8 cellular contexts compared by ENCODE assay signal in the genomic region with DNA sequence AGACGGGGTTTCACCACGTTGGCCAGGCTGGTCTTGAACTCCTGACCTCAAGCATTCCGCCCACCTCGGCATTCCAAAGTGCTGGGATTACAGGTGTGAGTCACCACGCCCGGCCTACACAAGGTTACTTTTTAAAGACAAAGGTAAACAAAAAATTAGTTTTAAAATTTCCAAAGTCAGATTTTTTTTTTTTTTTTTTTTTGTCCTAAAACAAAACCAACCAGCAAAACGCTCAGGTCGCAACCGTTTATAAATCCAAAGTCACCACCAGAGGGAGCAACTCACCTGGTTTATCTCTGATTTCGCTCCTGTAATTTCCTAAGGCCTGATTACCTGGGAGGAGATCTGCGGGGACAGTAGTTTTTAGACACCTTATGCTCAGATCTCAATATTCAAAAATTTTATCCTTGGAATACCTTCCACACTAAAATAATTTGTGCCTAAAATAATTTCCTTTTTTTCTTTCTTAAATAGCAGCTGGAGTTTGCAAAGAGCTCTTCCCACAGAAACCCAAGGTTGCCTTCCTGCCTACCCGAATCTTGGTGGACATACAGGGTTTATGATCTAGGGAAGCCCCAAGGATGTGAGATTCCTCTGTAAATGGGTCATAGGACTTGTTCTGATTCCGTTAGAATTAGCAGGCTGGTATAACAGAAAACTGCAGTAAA. TPM values are rescaled to one million over a fixed set of nuclear protein-coding genes. Genes with fewer than 3 reads are reported as not detected.
DNase-seq lines count a peak whose midpoint lies in the region; ATAC-seq and TF ChIP-seq lines count a peak whose summit lies in the region.

No MANE protein-coding gene starts in this region.

- peaks cover 5% of the 10 kb centered on the region for H3K9me3 Mint-ChIP-seq in type B pancreatic cell

- no peaks in the 10 kb centered on the region for H3K36me3 Mint-ChIP-seq in type B pancreatic cell

- peaks cover 0 to 7% of the 10 kb centered on the region in 2 donors for H3K27me3 ChIP-seq in breast epithelium
- no peaks in the 10 kb centered on the region for H3K27me3 ChIP-seq in right lobe of liver

- H3K4me1 Mint-ChIP-seq in type B pancreatic cell (ENCODE audit: unreplicated experiment): no peaks in the 10 kb centered on the region

- H3K9me3 ChIP-seq in breast epithelium: no peaks in the 10 kb centered on the region
- no peaks in the 10 kb centered on the region for H3K9me3 ChIP-seq in right lobe of liver

- H3K36me3 ChIP-seq in breast epithelium: no peaks in the 10 kb centered on the region
- H3K36me3 ChIP-seq in right lobe of liver: no peaks in the 10 kb centered on the region

- peaks cover 17% of the 10 kb centered on the region for H3K27me3 Mint-ChIP-seq in type B pancreatic cell

- no peak overlapping the region for H3K4me3 Mint-ChIP-seq in type B pancreatic cell

- CTCF ChIA-PET in RWPE1 (lab: Yijun Ruan, JAX): interaction anchor here (0.6 to 2.0 kb wide), 12 partner anchors 9 to 1729 kb away, joined by 3 to 12 read pairs (median 4); no protein-coding TSS in a partner anchor

- peak; percentile 73 to 85 (median 79) for ATAC-seq in right lobe of liver
- no peak for ATAC-seq in HG02678 (IDR thresholded peaks at IDR 0.05; ENCODE audit: unreplicated experiment)

- H3K27ac ChIP-seq in RWPE1 (no peak overlapping the region), breast epithelium (no peak overlapping the region), right lobe of liver (no peak overlapping the region)

- TF ChIP-seq POLR2A in breast epithelium (IDR thresholded peaks at IDR 0.05) (no peak), right lobe of liver (IDR thresholded peaks at IDR 0.05) (no peak)

- peak; percentile 40 for DNase-seq in activated CD8-positive, alpha-beta memory T cell treated with anti-CD3 and anti-CD28 coated beads, Interleukin-2, amount 50 U/mL, for 4 hours
- DNase-seq in activated CD8-positive, alpha-beta memory T cell treated with anti-CD3 and anti-CD28 coated beads, Interleukin-2, amount 50 U/mL, for 48 hours: no peak
- DNase-seq in LNCaP clone FGC (ENCODE audit: low read depth) (peak; percentile 34), RWPE1 (ENCODE audit: low spot score) (peak; percentile 67), breast epithelium (ENCODE audit: low spot score in 2 of 2) (peak in 1 of 2 donors; percentile 35), right lobe of liver (no peak), type B pancreatic cell (ENCODE audit: extremely low spot score, unreplicated experiment) (no peak)

- H3K4me3 ChIP-seq in LNCaP clone FGC (ENCODE audit: low read depth, low read length) (no peak overlapping the region), breast epithelium (no peak overlapping the region), right lobe of liver (no peak overlapping the region)

- intact Hi-C loops in breast epithelium (cut with DNase I; ENCODE audit: low total_unique reads): no loop called here
- intact Hi-C loops in right lobe of liver (cut with DNase I): no loop called here

- no peaks in the 10 kb centered on the region for H3K4me1 ChIP-seq in breast epithelium
- H3K4me1 ChIP-seq in right lobe of liver: no peaks in the 10 kb centered on the region

- POLR2A ChIA-PET in RWPE1 (lab: Yijun Ruan, JAX; ENCODE audit: low non-redundant PET): no interaction called here

- 14% methylated on average over 13 of the region's 13 CpGs for WGBS in right lobe of liver (ENCODE audit: insufficient coverage, low coverage, low lambda C conversion rate, missing lambda C conversion rate)

- H3K27ac Mint-ChIP-seq in type B pancreatic cell: no peak overlapping the region

- TF ChIP-seq CTCF in LNCaP clone FGC (IDR thresholded peaks at IDR 0.05; ENCODE audit: control insufficient read depth, extremely low read depth, insufficient read depth) (peak; percentile 52), RWPE1 (conservative IDR thresholded peaks at IDR 0.05; ENCODE audit: low read depth) (peak; percentile 65; the same call in 1 of the 2 replicates), breast epithelium (IDR thresholded peaks at IDR 0.05) (peak; percentile 25 to 51 (median 40)), right lobe of liver (IDR thresholded peaks at IDR 0.05) (peak; percentile 53 to 65 (median 60)), type B pancreatic cell (conservative IDR thresholded peaks at IDR 0.05) (peak; percentile 84)

RNA-seq across cellular contexts. Expression of a gene that starts 19.8 kb away (rescaled TPM):
- 1 to 10 TPM in 2 of 3 donors, under 1 TPM in 1; 0.98 to 2.8 (median 1.3) TPM for total RNA-seq in breast epithelium
- total RNA-seq in right lobe of liver: 1 to 10 TPM in 1 of 6 experiments, under 1 TPM in 4, not detected in 1; 0.51 to 3.3 (median 0.88) TPM
- total RNA-seq in type B pancreatic cell (ENCODE audit: low replicate concordance): not detected in 2 replicates

RNA-seq across cellular contexts. Expression of a gene that starts 29.1 kb away (rescaled TPM):
- not detected for total RNA-seq in breast epithelium
- not detected for total RNA-seq in right lobe of liver
- not detected in 2 replicates for total RNA-seq in type B pancreatic cell (ENCODE audit: low replicate concordance)

Comparison
In these comparisons a context has a peak if more than half of its experiments do, and no peak if none do; other contexts are left out.
1. DNase-seq: peak in activated CD8-positive, alpha-beta memory T cell treated with anti-CD3 and anti-CD28 coated beads, Interleukin-2, amount 50 U/mL, for 4 hours (single experiment), LNCaP clone FGC (single experiment) and RWPE1 (single experiment); none in activated CD8-positive, alpha-beta memory T cell treated with anti-CD3 and anti-CD28 coated beads, Interleukin-2, amount 50 U/mL, for 48 hours (single experiment), right lobe of liver (0 of 3) and type B pancreatic cell (single experiment).
2. Peak in every context shown above with its lines, with median percentiles within 50 percentile points of each other: CTCF ChIP-seq.